10 cellular contexts compared by ENCODE assay signal in genomic region chr5:61631438-61631941, GRCh38.
DNase-seq lines count a peak whose midpoint lies in the region; ATAC-seq, FAIRE-seq and TF ChIP-seq lines count a peak whose summit lies in the region.
"Had no signal": no experiment of that assay in that cellular context is flagged by ENCODE, and none has a peak within 500 bp of the region (broad histone marks: within the 10 kb centered on the region; RNA-seq: fewer than 3 reads in every experiment).

No MANE protein-coding gene starts in this region.

- 48 to 52% methylated on average over 11 of the region's 11 CpGs for WGBS in pancreas, 2 donors

- FAIRE-seq in pancreas (lab: Jason Lieb, UNC): no peak

- H3K4me3 ChIP-seq in astrocyte of the spinal cord (ENCODE audit: low read depth, low read length) (no peak overlapping the region), pancreas (no peak overlapping the region)

- peak overlapping the region in 2 of 4 donors; percentile 1 to 19 for H3K27ac ChIP-seq in pancreas

- intact Hi-C loops in left cardiac atrium (cut with DNase I) (no loop called here), pancreas (cut with DNase I) (no loop called here)

- in situ Hi-C loops in astrocyte of the spinal cord (cut with HindIII; ENCODE audit: low sequenced_read_pairs): no loop called here

- no peaks in the 10 kb centered on the region for H3K4me1 ChIP-seq in pancreas
- H3K4me1 ChIP-seq: BE2C had no signal

- no peaks in the 10 kb centered on the region for H3K9me3 ChIP-seq in pancreas
- H3K9me3 ChIP-seq: BE2C had no signal

- ATAC-seq in left cardiac atrium (peak; percentile 74 to 85), pancreas (peak in 3 of 4 donors; percentile 28 to 58 (median 34)), HG03159 (IDR thresholded peaks at IDR 0.05; ENCODE audit: unreplicated experiment) (no peak)
- ATAC-seq: natural killer cell treated with Interleukin-12 subunit alpha and Interleukin-12 subunit beta and Interleukin-15 and Interleukin-18, amount 100 ng/mL, for 72 hours had no signal

- H3K27me3 ChIP-seq in pancreas: no peaks in the 10 kb centered on the region
- H3K27me3 ChIP-seq: BE2C had no signal

- TF ChIP-seq CTCF in astrocyte of the spinal cord (IDR thresholded peaks at IDR 0.05; ENCODE audit: low read depth, low read length): no peak
- TF ChIP-seq CTCF in pancreas (IDR thresholded peaks at IDR 0.05): no peak

- no peaks in the 10 kb centered on the region for H3K36me3 ChIP-seq in pancreas
- H3K36me3 ChIP-seq: BE2C had no signal

- DNase-seq in DMS79 (lab: John Stamatoyannopoulos, UW) (peak; percentile 19), astrocyte of the spinal cord (ENCODE audit: low read depth, low spot score) (peak; percentile 53), left cardiac atrium (peak; percentile 76), pancreas (peak in 3 of 6 donors; percentile 22 to 48 (median 44)), NK-92 (lab: John Stamatoyannopoulos, UW; ENCODE audit: unreplicated experiment) (no peak), DMS153 (lab: John Stamatoyannopoulos, UW) (no peak)
- no peak for DNase-seq in stimulated activated CD4-positive, alpha-beta T cell treated with anti-CD3 and anti-CD28 coated beads, Interleukin-15, amount 100 ng/mL, for 24 hours
- DNase-seq: BE2C had no signal

Comparison
In these comparisons a context has a peak if more than half of its experiments do, and no peak if none do; other contexts are left out.
1. DNase-seq: peak in DMS79 (single experiment), astrocyte of the spinal cord (single experiment) and left cardiac atrium (single experiment); none in NK-92 (single experiment), DMS153 (single experiment) and stimulated activated CD4-positive, alpha-beta T cell treated with anti-CD3 and anti-CD28 coated beads, Interleukin-15, amount 100 ng/mL, for 24 hours (single experiment).